ENCODE assay signal across 12 cellular contexts in the genomic region with DNA sequence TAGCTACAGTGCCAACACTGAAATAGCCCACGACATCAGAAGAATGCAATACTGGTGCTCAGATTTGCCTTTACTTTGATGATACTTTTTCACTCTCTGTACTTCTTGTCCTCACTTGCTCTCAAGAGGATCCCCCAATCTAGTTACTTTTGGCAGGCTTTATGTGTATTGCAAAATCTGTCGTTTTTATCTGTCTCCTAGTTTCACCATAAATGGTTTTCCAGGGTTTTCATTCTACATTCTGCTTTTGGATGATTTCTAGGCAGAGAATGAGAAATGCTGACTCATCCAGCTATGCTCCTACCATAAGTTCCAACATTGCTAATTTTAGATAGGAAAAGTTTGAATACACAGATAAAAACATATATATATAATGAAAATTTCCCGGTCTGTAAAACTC.
"Had no signal": no experiment of that assay in that cellular context is flagged by ENCODE, and none has a peak within 500 bp of the region (broad histone marks: within the 10 kb centered on the region; RNA-seq: fewer than 3 reads in every experiment).

No MANE protein-coding gene starts in this region.

- ATAC-seq: activated T-helper 17 cell treated with anti-CD3 and anti-CD28 coated beads, Interleukin-2, amount 50 U/mL, for 72 hours; left colon had no signal

- H3K4me1 ChIP-seq: stomach, tibial artery, vagina had no signal

- H3K9me3 ChIP-seq: tibial artery, vagina had no signal

- H3K27ac ChIP-seq: brain microvascular endothelial cell, stomach, tibial artery, vagina had no signal

- H3K4me3 ChIP-seq: stomach, tibial artery, vagina had no signal

- H3K36me3 ChIP-seq: brain microvascular endothelial cell, stomach, tibial artery, vagina had no signal

- H3K27me3 ChIP-seq: brain microvascular endothelial cell, stomach, tibial artery, vagina had no signal

- DNase-seq: activated B cell treated with CpG ODN at 0.5 μM for 24 hours; activated CD4-positive, alpha-beta T cell treated with anti-CD3 and anti-CD28 coated beads, Interleukin-2, amount 10 ng/mL, durations not matched to agents 7 days and 5 days; activated naive CD4-positive, alpha-beta T cell treated with anti-CD3 and anti-CD28 coated beads for 36 hours; activated T-cell treated with anti-CD3 and anti-CD28 coated beads for 4 hours; brain microvascular endothelial cell; immature natural killer cell; left colon; nephron progenitor cell; stomach; tibial artery had no signal
